Comparison of ENCODE assay signal across 1 cellular context in genomic region chr3:27209595-27210264, GRCh38.
TF ChIP-seq lines count a peak whose summit lies in the region.

No MANE protein-coding gene starts in this region.

TF ChIP-seq in IMR-90, 13 proteins besides CTCF, POLR2A, EP300 and RAD21 (continued from another document):
- TF ChIP-seq, protein P1, sequence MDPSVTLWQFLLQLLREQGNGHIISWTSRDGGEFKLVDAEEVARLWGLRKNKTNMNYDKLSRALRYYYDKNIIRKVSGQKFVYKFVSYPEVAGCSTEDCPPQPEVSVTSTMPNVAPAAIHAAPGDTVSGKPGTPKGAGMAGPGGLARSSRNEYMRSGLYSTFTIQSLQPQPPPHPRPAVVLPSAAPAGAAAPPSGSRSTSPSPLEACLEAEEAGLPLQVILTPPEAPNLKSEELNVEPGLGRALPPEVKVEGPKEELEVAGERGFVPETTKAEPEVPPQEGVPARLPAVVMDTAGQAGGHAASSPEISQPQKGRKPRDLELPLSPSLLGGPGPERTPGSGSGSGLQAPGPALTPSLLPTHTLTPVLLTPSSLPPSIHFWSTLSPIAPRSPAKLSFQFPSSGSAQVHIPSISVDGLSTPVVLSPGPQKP (IDR thresholded peaks at IDR 0.05; ENCODE audit: borderline replicate concordance, low read depth, low read length): no peak
- TF ChIP-seq SMC3 (IDR thresholded peaks at IDR 0.05; ENCODE audit: low read depth, low read length): no peak
- TF ChIP-seq MXI1 (IDR thresholded peaks at IDR 0.05; ENCODE audit: borderline replicate concordance, low read depth, low read length): no peak
- TF ChIP-seq CHD1 (IDR thresholded peaks at IDR 0.05; ENCODE audit: low read depth, low read length): no peak
- TF ChIP-seq MAFK (IDR thresholded peaks at IDR 0.05; ENCODE audit: low read depth, low read length): no peak
- TF ChIP-seq NFE2L2 (IDR thresholded peaks at IDR 0.05; ENCODE audit: low read depth, low read length): no peak
